24 cellular contexts compared by ENCODE assay signal in the genomic region with DNA sequence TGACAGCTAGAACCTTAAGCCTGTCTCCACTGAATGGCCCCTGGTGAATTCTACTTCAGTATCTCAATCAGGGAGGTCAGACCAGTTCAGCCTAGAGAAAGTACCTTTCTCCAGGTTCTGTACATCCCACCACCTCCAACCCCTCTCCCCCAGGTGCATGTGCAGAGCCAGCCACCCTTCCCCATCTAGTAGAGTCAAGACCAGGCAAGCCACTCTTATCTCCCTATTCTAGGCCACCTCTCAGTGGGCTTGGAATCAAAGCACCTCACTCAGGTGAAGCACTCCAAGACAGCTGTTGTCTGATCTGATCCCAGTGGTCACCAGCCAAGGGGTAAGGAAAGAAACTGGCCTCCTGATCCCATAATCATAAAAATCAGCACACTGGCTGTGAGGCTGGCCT.
DNase-seq lines count a peak whose midpoint lies in the region; ATAC-seq and TF ChIP-seq lines count a peak whose summit lies in the region.
"Had no signal": no experiment of that assay in that cellular context is flagged by ENCODE, and none has a peak within 500 bp of the region (broad histone marks: within the 10 kb centered on the region; RNA-seq: fewer than 3 reads in every experiment).

No MANE protein-coding gene starts in this region.

- peaks cover 79% of the 10 kb centered on the region for H3K4me1 Mint-ChIP-seq in activated naive CD4-positive, alpha-beta T cell treated with anti-CD3 and anti-CD28 coated beads for 36 hours (ENCODE audit: low read depth)
- peaks cover 78% of the 10 kb centered on the region for H3K4me1 Mint-ChIP-seq in activated naive CD8-positive, alpha-beta T cell treated with anti-CD3 and anti-CD28 coated beads for 36 hours
- peaks cover 48% of the 10 kb centered on the region for H3K4me1 Mint-ChIP-seq in stimulated activated effector memory CD8-positive, alpha-beta T cell treated with anti-CD3 and anti-CD28 coated beads, Interleukin-12 subunit alpha, Interleukin-12 subunit beta, amount 100 ng/mL, for 72 hours
- H3K4me1 Mint-ChIP-seq in mesothelial cell of epicardium: no peaks in the 10 kb centered on the region
- H3K4me1 Mint-ChIP-seq: nephron progenitor cell had no signal

- CTCF ChIA-PET in activated naive CD4-positive, alpha-beta T cell treated with anti-CD3 and anti-CD28 coated beads for 36 hours (lab: Charles Lee): no interaction called here

- DNase-seq in activated naive CD4-positive, alpha-beta T cell treated with anti-CD3 and anti-CD28 coated beads for 36 hours: no peak
- no peak for DNase-seq in activated naive CD4-positive, alpha-beta T cell treated with anti-CD3 and anti-CD28 coated beads, Interleukin-2, amount 50 U/mL, for 16 hours
- no peak for DNase-seq in activated naive CD8-positive, alpha-beta T cell treated with anti-CD3 and anti-CD28 coated beads for 36 hours
- no peak for DNase-seq in stimulated activated effector memory CD8-positive, alpha-beta T cell treated with anti-CD3 and anti-CD28 coated beads, Interleukin-12 subunit alpha, Interleukin-12 subunit beta, amount 100 ng/mL, for 72 hours (ENCODE audit: low spot score in 2 of 2)
- DNase-seq in mesothelial cell of epicardium (ENCODE audit: low spot score in 2 of 2, unreplicated experiment in 2 of 2) (no peak), SHP77 (lab: John Stamatoyannopoulos, UW) (no peak)
- DNase-seq: activated CD4-positive, CD25-positive, alpha-beta regulatory T cell; amniotic stem cell; brain microvascular endothelial cell; Calu3; GM23248; KBM-7; NCI-H1417; NCI-H2029 treated with DMSO at 0.1 percent for 48 hours; NCI-H226; nephron progenitor cell; ovary; SIG-M5; stimulated activated CD4-positive, alpha-beta T cell treated with anti-CD3 and anti-CD28 coated beads, Interleukin-2, amount 100 ng/mL, for 24 hours had no signal

- TF ChIP-seq CTCF in mesothelial cell of epicardium (IDR thresholded peaks at IDR 0.05; ENCODE audit: unreplicated experiment): no peak

- H3K27ac ChIP-seq in KOPT-K1 (ENCODE audit: low read depth, low read length, poor library complexity, severe bottlenecking): peak overlapping the region; percentile 90
- H3K27ac ChIP-seq: BLaER1, brain microvascular endothelial cell, epithelial cell of prostate, GM23248, ovary had no signal

- no peaks in the 10 kb centered on the region for H3K9me3 Mint-ChIP-seq in activated naive CD4-positive, alpha-beta T cell treated with anti-CD3 and anti-CD28 coated beads for 36 hours
- H3K9me3 Mint-ChIP-seq in activated naive CD8-positive, alpha-beta T cell treated with anti-CD3 and anti-CD28 coated beads for 36 hours: peaks cover 16% of the 10 kb centered on the region
- no peaks in the 10 kb centered on the region for H3K9me3 Mint-ChIP-seq in stimulated activated effector memory CD8-positive, alpha-beta T cell treated with anti-CD3 and anti-CD28 coated beads, Interleukin-12 subunit alpha, Interleukin-12 subunit beta, amount 100 ng/mL, for 72 hours
- H3K9me3 Mint-ChIP-seq in mesothelial cell of epicardium: no peaks in the 10 kb centered on the region
- H3K9me3 Mint-ChIP-seq: nephron progenitor cell had no signal

- ATAC-seq in stimulated activated effector memory CD8-positive, alpha-beta T cell treated with anti-CD3 and anti-CD28 coated beads, Interleukin-12 subunit alpha, Interleukin-12 subunit beta, amount 100 ng/mL, for 72 hours: no peak
- no peak for ATAC-seq in HG03095 (IDR thresholded peaks at IDR 0.05; ENCODE audit: unreplicated experiment)
- ATAC-seq: Panc1 had no signal

- H3K27me3 Mint-ChIP-seq in activated naive CD4-positive, alpha-beta T cell treated with anti-CD3 and anti-CD28 coated beads for 36 hours (ENCODE audit: low read depth): no peaks in the 10 kb centered on the region
- no peaks in the 10 kb centered on the region for H3K27me3 Mint-ChIP-seq in activated naive CD8-positive, alpha-beta T cell treated with anti-CD3 and anti-CD28 coated beads for 36 hours
- peaks cover 21% of the 10 kb centered on the region for H3K27me3 Mint-ChIP-seq in mesothelial cell of epicardium (ENCODE audit: low read depth)

- no peaks in the 10 kb centered on the region for H3K9me3 ChIP-seq in KOPT-K1 (ENCODE audit: insufficient read depth, low read length, poor library complexity, severe bottlenecking)
- H3K9me3 ChIP-seq: BLaER1, ovary had no signal

- peaks cover 2% of the 10 kb centered on the region for H3K36me3 Mint-ChIP-seq in activated naive CD4-positive, alpha-beta T cell treated with anti-CD3 and anti-CD28 coated beads for 36 hours (ENCODE audit: low read depth)
- H3K36me3 Mint-ChIP-seq in activated naive CD8-positive, alpha-beta T cell treated with anti-CD3 and anti-CD28 coated beads for 36 hours: peaks cover 18% of the 10 kb centered on the region
- H3K36me3 Mint-ChIP-seq in stimulated activated effector memory CD8-positive, alpha-beta T cell treated with anti-CD3 and anti-CD28 coated beads, Interleukin-12 subunit alpha, Interleukin-12 subunit beta, amount 100 ng/mL, for 72 hours: peaks cover 6% of the 10 kb centered on the region
- H3K36me3 Mint-ChIP-seq in mesothelial cell of epicardium: no peaks in the 10 kb centered on the region

- H3K4me3 Mint-ChIP-seq in activated naive CD4-positive, alpha-beta T cell treated with anti-CD3 and anti-CD28 coated beads for 36 hours: no peak overlapping the region
- no peak overlapping the region for H3K4me3 Mint-ChIP-seq in activated naive CD8-positive, alpha-beta T cell treated with anti-CD3 and anti-CD28 coated beads for 36 hours
- no peak overlapping the region for H3K4me3 Mint-ChIP-seq in stimulated activated effector memory CD8-positive, alpha-beta T cell treated with anti-CD3 and anti-CD28 coated beads, Interleukin-12 subunit alpha, Interleukin-12 subunit beta, amount 100 ng/mL, for 72 hours
- H3K4me3 Mint-ChIP-seq in mesothelial cell of epicardium: no peak overlapping the region
- H3K4me3 Mint-ChIP-seq: nephron progenitor cell had no signal

- peak overlapping the region; percentile 71 for H3K27ac Mint-ChIP-seq in activated naive CD4-positive, alpha-beta T cell treated with anti-CD3 and anti-CD28 coated beads for 36 hours
- peak overlapping the region; percentile 92 for H3K27ac Mint-ChIP-seq in activated naive CD8-positive, alpha-beta T cell treated with anti-CD3 and anti-CD28 coated beads for 36 hours
- peak overlapping the region; percentile 83 for H3K27ac Mint-ChIP-seq in stimulated activated effector memory CD8-positive, alpha-beta T cell treated with anti-CD3 and anti-CD28 coated beads, Interleukin-12 subunit alpha, Interleukin-12 subunit beta, amount 100 ng/mL, for 72 hours
- no peak overlapping the region for H3K27ac Mint-ChIP-seq in mesothelial cell of epicardium
- H3K27ac Mint-ChIP-seq: nephron progenitor cell had no signal

- intact Hi-C loops in activated naive CD4-positive, alpha-beta T cell treated with anti-CD3 and anti-CD28 coated beads for 36 hours (cut with micrococcal nuclease): loop anchor here (5.0 to 10.0 kb wide), 2 partner anchors 694 to 786 kb away; no protein-coding TSS in a partner anchor

- no peaks in the 10 kb centered on the region for H3K36me3 ChIP-seq in KOPT-K1 (ENCODE audit: insufficient read depth, low read length)
- H3K36me3 ChIP-seq: BLaER1, brain microvascular endothelial cell, ovary had no signal
